Comparison of ENCODE assay signal across 6 cellular contexts in genomic region chr11:116449522-116449921, GRCh38.
"Had no signal": no experiment of that assay in that cellular context is flagged by ENCODE, and none has a peak within 500 bp of the region (broad histone marks: within the 10 kb centered on the region; RNA-seq: fewer than 3 reads in every experiment).

No MANE protein-coding gene starts in this region.

- H3K4me3 ChIP-seq: GM12878 had no signal

- FAIRE-seq: G401.6, GM12878, GM12891, GM18507 had no signal

- DNase-seq: GDM1, GF-D8 had no signal

- ATAC-seq: GM12878 had no signal
